ENCODE assay signal across 1 cellular context in the genomic region with DNA sequence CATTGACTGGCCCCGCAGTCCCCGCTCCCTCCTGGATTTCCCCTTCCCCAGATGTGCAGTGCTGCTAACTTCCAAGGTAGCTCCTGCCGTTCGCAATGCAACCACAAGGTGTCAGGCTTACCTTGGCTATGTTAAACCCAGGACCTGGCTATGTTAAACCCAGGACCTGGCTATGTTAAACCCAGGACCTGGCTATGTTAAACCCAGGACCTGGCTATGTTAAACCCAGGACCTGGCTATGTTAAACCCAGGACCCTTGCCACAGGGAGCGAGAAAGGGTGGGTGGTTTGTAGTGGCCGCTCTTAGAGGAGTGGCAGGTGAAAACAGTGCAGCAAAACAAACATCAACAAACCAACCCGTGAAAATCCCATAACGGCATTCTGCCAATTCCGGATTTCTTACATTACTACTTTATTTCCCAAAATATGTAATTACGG.
A peak's percentile ranks its signal among the peaks of the same experiment; 100 is the strongest.
TF ChIP-seq lines count a peak whose summit lies in the region.

No MANE protein-coding gene starts in this region.

TF ChIP-seq in H1, 55 proteins besides CTCF, POLR2A, EP300 and RAD21:
- TF ChIP-seq SP2 (IDR thresholded peaks at IDR 0.05; ENCODE audit: low read length) (no peak), EZH2 (IDR thresholded peaks at IDR 0.05; ENCODE audit: low read depth, low read length, severe bottlenecking) (no peak), KDM1A (IDR thresholded peaks at IDR 0.05; ENCODE audit: borderline replicate concordance, low read length) (no peak), BRCA1 (IDR thresholded peaks at IDR 0.05; ENCODE audit: low read depth, low read length) (no peak), HDAC6 (IDR thresholded peaks at IDR 0.05; ENCODE audit: low read depth, low read length) (no peak), YY1 (IDR thresholded peaks at IDR 0.05; ENCODE audit: low read depth, low read length) (0 out of 2 replicates have a peak, but pooled peaks have one; percentile 19), SIN3A (conservative IDR thresholded peaks at IDR 0.05 in 1 of 2, IDR thresholded peaks at IDR 0.05 in 1 of 2; ENCODE audit: low read depth in 1 of 2, low read length in 2 of 2) (no peak), GABPA (IDR thresholded peaks at IDR 0.05; ENCODE audit: borderline replicate concordance, insufficient read depth, low read length) (no peak), NANOG (IDR thresholded peaks at IDR 0.05; ENCODE audit: insufficient read depth, low read depth, low read length, poor library complexity, severe bottlenecking) (no peak), TEAD4 (IDR thresholded peaks at IDR 0.05; ENCODE audit: low read depth, low read length) (peak; percentile 46; the same call in 1 of the 2 replicates), SUZ12 (IDR thresholded peaks at IDR 0.05; ENCODE audit: low read length) (no peak), CHD2 (IDR thresholded peaks at IDR 0.05; ENCODE audit: low read length) (no peak), CEBPB (IDR thresholded peaks at IDR 0.05; ENCODE audit: low read depth, low read length) (no peak), FOSL1 (IDR thresholded peaks at IDR 0.05; ENCODE audit: insufficient read depth, low read depth, low read length) (no peak), KDM5A (IDR thresholded peaks at IDR 0.05; ENCODE audit: low read length) (no peak), RBBP5 (IDR thresholded peaks at IDR 0.05; ENCODE audit: borderline replicate concordance, low read depth, low read length) (no peak), SP4 (IDR thresholded peaks at IDR 0.05; ENCODE audit: low read length) (no peak), SP1 (IDR thresholded peaks at IDR 0.05; ENCODE audit: low read depth, low read length) (no peak), CHD1 (IDR thresholded peaks at IDR 0.05; ENCODE audit: low read depth, low read length) (no peak), TAF7 (optimal IDR thresholded peaks at IDR 0.05; ENCODE audit: borderline replicate concordance, low read depth, low read length) (no peak), SIX5 (IDR thresholded peaks at IDR 0.05; ENCODE audit: low read depth, low read length) (no peak), POLR2AphosphoS5 (IDR thresholded peaks at IDR 0.05; ENCODE audit: low read depth, low read length) (no peak), CBX5 (IDR thresholded peaks at IDR 0.05; ENCODE audit: low read depth, low read length) (no peak), ZNF274 (IDR thresholded peaks at IDR 0.05; ENCODE audit: borderline replicate concordance, extremely low read depth, low read length) (no peak), PHF8 (conservative IDR thresholded peaks at IDR 0.05; ENCODE audit: low read depth, low read length) (no peak), JUND (IDR thresholded peaks at IDR 0.05; ENCODE audit: low read length) (no peak), MAFK (IDR thresholded peaks at IDR 0.05; ENCODE audit: low read depth, low read length) (no peak), TBP (IDR thresholded peaks at IDR 0.05; ENCODE audit: low read depth, low read length) (no peak), POU5F1 (IDR thresholded peaks at IDR 0.05; ENCODE audit: low read depth, low read length) (0 out of 2 replicates have a peak, but pooled peaks have one; percentile 24), EGR1 (IDR thresholded peaks at IDR 0.05; ENCODE audit: borderline replicate concordance, low read depth, low read length) (0 out of 2 replicates have a peak, but pooled peaks have one; percentile 38)
- TF ChIP-seq, protein P1, sequence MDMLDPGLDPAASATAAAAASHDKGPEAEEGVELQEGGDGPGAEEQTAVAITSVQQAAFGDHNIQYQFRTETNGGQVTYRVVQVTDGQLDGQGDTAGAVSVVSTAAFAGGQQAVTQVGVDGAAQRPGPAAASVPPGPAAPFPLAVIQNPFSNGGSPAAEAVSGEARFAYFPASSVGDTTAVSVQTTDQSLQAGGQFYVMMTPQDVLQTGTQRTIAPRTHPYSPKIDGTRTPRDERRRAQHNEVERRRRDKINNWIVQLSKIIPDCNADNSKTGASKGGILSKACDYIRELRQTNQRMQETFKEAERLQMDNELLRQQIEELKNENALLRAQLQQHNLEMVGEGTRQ (IDR thresholded peaks at IDR 0.05; ENCODE audit: low read length), result no peak
- TF ChIP-seq, protein P2, sequence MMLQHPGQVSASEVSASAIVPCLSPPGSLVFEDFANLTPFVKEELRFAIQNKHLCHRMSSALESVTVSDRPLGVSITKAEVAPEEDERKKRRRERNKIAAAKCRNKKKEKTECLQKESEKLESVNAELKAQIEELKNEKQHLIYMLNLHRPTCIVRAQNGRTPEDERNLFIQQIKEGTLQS (IDR thresholded peaks at IDR 0.05; ENCODE audit: insufficient read depth, low read depth, low read length), result no peak
- TF ChIP-seq, protein P3, sequence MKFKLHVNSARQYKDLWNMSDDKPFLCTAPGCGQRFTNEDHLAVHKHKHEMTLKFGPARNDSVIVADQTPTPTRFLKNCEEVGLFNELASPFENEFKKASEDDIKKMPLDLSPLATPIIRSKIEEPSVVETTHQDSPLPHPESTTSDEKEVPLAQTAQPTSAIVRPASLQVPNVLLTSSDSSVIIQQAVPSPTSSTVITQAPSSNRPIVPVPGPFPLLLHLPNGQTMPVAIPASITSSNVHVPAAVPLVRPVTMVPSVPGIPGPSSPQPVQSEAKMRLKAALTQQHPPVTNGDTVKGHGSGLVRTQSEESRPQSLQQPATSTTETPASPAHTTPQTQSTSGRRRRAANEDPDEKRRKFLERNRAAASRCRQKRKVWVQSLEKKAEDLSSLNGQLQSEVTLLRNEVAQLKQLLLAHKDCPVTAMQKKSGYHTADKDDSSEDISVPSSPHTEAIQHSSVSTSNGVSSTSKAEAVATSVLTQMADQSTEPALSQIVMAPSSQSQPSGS (IDR thresholded peaks at IDR 0.05; ENCODE audit: low read length), result no peak
- TF ChIP-seq, protein P4, sequence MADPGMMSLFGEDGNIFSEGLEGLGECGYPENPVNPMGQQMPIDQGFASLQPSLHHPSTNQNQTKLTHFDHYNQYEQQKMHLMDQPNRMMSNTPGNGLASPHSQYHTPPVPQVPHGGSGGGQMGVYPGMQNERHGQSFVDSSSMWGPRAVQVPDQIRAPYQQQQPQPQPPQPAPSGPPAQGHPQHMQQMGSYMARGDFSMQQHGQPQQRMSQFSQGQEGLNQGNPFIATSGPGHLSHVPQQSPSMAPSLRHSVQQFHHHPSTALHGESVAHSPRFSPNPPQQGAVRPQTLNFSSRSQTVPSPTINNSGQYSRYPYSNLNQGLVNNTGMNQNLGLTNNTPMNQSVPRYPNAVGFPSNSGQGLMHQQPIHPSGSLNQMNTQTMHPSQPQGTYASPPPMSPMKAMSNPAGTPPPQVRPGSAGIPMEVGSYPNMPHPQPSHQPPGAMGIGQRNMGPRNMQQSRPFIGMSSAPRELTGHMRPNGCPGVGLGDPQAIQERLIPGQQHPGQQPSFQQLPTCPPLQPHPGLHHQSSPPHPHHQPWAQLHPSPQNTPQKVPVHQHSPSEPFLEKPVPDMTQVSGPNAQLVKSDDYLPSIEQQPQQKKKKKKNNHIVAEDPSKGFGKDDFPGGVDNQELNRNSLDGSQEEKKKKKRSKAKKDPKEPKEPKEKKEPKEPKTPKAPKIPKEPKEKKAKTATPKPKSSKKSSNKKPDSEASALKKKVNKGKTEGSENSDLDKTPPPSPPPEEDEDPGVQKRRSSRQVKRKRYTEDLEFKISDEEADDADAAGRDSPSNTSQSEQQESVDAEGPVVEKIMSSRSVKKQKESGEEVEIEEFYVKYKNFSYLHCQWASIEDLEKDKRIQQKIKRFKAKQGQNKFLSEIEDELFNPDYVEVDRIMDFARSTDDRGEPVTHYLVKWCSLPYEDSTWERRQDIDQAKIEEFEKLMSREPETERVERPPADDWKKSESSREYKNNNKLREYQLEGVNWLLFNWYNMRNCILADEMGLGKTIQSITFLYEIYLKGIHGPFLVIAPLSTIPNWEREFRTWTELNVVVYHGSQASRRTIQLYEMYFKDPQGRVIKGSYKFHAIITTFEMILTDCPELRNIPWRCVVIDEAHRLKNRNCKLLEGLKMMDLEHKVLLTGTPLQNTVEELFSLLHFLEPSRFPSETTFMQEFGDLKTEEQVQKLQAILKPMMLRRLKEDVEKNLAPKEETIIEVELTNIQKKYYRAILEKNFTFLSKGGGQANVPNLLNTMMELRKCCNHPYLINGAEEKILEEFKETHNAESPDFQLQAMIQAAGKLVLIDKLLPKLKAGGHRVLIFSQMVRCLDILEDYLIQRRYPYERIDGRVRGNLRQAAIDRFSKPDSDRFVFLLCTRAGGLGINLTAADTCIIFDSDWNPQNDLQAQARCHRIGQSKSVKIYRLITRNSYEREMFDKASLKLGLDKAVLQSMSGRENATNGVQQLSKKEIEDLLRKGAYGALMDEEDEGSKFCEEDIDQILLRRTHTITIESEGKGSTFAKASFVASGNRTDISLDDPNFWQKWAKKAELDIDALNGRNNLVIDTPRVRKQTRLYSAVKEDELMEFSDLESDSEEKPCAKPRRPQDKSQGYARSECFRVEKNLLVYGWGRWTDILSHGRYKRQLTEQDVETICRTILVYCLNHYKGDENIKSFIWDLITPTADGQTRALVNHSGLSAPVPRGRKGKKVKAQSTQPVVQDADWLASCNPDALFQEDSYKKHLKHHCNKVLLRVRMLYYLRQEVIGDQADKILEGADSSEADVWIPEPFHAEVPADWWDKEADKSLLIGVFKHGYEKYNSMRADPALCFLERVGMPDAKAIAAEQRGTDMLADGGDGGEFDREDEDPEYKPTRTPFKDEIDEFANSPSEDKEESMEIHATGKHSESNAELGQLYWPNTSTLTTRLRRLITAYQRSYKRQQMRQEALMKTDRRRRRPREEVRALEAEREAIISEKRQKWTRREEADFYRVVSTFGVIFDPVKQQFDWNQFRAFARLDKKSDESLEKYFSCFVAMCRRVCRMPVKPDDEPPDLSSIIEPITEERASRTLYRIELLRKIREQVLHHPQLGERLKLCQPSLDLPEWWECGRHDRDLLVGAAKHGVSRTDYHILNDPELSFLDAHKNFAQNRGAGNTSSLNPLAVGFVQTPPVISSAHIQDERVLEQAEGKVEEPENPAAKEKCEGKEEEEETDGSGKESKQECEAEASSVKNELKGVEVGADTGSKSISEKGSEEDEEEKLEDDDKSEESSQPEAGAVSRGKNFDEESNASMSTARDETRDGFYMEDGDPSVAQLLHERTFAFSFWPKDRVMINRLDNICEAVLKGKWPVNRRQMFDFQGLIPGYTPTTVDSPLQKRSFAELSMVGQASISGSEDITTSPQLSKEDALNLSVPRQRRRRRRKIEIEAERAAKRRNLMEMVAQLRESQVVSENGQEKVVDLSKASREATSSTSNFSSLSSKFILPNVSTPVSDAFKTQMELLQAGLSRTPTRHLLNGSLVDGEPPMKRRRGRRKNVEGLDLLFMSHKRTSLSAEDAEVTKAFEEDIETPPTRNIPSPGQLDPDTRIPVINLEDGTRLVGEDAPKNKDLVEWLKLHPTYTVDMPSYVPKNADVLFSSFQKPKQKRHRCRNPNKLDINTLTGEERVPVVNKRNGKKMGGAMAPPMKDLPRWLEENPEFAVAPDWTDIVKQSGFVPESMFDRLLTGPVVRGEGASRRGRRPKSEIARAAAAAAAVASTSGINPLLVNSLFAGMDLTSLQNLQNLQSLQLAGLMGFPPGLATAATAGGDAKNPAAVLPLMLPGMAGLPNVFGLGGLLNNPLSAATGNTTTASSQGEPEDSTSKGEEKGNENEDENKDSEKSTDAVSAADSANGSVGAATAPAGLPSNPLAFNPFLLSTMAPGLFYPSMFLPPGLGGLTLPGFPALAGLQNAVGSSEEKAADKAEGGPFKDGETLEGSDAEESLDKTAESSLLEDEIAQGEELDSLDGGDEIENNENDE (IDR thresholded peaks at IDR 0.05; ENCODE audit: insufficient replicate concordance, low read length), result no peak
- TF ChIP-seq, protein P5, sequence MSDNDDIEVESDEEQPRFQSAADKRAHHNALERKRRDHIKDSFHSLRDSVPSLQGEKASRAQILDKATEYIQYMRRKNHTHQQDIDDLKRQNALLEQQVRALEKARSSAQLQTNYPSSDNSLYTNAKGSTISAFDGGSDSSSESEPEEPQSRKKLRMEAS (IDR thresholded peaks at IDR 0.05), result no peak
TF ChIP-seq in H1: peak in this region for 4.
